9 cellular contexts compared by ENCODE assay signal in the genomic region with DNA sequence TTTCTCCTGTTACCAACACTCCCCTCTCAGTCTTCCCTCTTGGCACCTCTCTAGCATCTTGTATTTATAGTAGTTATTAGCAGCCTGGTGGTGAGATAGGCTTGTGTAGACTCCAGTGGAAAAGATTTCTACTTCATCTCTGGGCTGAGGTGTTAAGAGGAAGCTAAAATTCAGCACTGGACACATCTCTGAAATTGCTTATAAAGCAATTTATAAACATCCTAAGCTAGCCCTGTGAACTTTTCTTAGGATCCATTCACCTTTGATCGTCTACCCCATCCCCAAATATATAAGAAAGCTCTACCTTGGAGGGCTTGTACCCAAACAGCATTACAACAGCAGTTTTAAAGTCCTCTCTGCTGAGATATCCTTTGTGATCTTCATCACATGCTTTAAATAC. TPM values are rescaled to one million over a fixed set of nuclear protein-coding genes. Genes with fewer than 3 reads are reported as not detected.
A peak's percentile ranks its signal among the peaks of the same experiment; 100 is the strongest.
DNase-seq lines count a peak whose midpoint lies in the region; ATAC-seq and TF ChIP-seq lines count a peak whose summit lies in the region.
"Had no signal": no experiment of that assay in that cellular context is flagged by ENCODE, and none has a peak within 500 bp of the region (broad histone marks: within the 10 kb centered on the region; RNA-seq: fewer than 3 reads in every experiment).

No MANE protein-coding gene starts in this region.

- in situ Hi-C loops in ACHN (cut with HindIII; ENCODE audit: low pct_ligation_motif_present, low pct_unique_long_range_greater_than_20kb, low sequenced_read_pairs): no loop called here

- H3K27me3 Mint-ChIP-seq in activated T-cell treated with anti-CD3 and anti-CD28 coated beads, Interleukin-2, amount 50 U/mL, for 4 hours (ENCODE audit: low read depth): no peaks in the 10 kb centered on the region

- no peak for TF ChIP-seq EP300 in upper lobe of left lung (IDR thresholded peaks at IDR 0.05)

- H3K36me3 ChIP-seq in SJCRH30 (peaks cover 17% of the 10 kb centered on the region), skeletal muscle satellite cell (ENCODE audit: insufficient read depth, low read length) (peaks cover 13% of the 10 kb centered on the region), upper lobe of left lung (peaks cover 0 to 8% (median 0%) of the 10 kb centered on the region in 4 donors)

- peak overlapping the region; percentile 88 for H3K4me2 ChIP-seq in skeletal muscle satellite cell (ENCODE audit: low read length)

- H3K4me3 Mint-ChIP-seq in activated T-cell treated with anti-CD3 and anti-CD28 coated beads, Interleukin-2, amount 50 U/mL, for 4 hours: peak overlapping the region; percentile 94

- peaks cover 30% of the 10 kb centered on the region for H3K4me1 Mint-ChIP-seq in activated T-cell treated with anti-CD3 and anti-CD28 coated beads, Interleukin-2, amount 50 U/mL, for 4 hours (ENCODE audit: low read depth)

- H3K27ac ChIP-seq in SJCRH30 (peak overlapping the region; percentile 52; the same call in 1 of the 2 replicates), upper lobe of left lung (no peak overlapping the region)

- TF ChIP-seq CTCF in fibroblast of mammary gland (conservative IDR thresholded peaks at IDR 0.05; ENCODE audit: control insufficient read depth, insufficient read depth, low read depth, low read length) (no peak), upper lobe of left lung (IDR thresholded peaks at IDR 0.05) (no peak)

- H3K36me3 Mint-ChIP-seq in activated T-cell treated with anti-CD3 and anti-CD28 coated beads, Interleukin-2, amount 50 U/mL, for 4 hours (ENCODE audit: insufficient read depth): peaks cover 25% of the 10 kb centered on the region

- H3K4me1 ChIP-seq in SJCRH30 (no peaks in the 10 kb centered on the region), skeletal muscle satellite cell (ENCODE audit: control insufficient read depth, insufficient read depth, low read length) (peaks cover 22% of the 10 kb centered on the region), upper lobe of left lung (peaks cover 12 to 31% (median 18%) of the 10 kb centered on the region in 4 donors)

- DNase-seq in activated T-cell treated with anti-CD3 and anti-CD28 coated beads, Interleukin-2, amount 50 U/mL, for 4 hours: no peak
- DNase-seq in activated T-cell treated with anti-CD3 and anti-CD28 coated beads, Interleukin-2, amount 50 U/mL, for 1 hour: no peak
- DNase-seq in SJCRH30: no peak
- no peak for DNase-seq in fibroblast of mammary gland (ENCODE audit: low read depth)
- no peak for DNase-seq in NCI-H69 (lab: John Stamatoyannopoulos, UW)
- no peak for DNase-seq in upper lobe of left lung
- DNase-seq in ACHN: no peak
- DNase-seq: NCI-H187 treated with DMSO at 0.1 percent for 48 hours had no signal

- TF ChIP-seq POLR2A in upper lobe of left lung (IDR thresholded peaks at IDR 0.05): no peak

- H3K4me3 ChIP-seq in SJCRH30 (peak overlapping the region; percentile 88), fibroblast of mammary gland (ENCODE audit: control insufficient read depth, low read depth, low read length) (peak overlapping the region; percentile 69), skeletal muscle satellite cell (ENCODE audit: low read length) (peak overlapping the region; percentile 74), upper lobe of left lung (peak overlapping the region in 1 of 4 donors; percentile 72)

- no peaks in the 10 kb centered on the region for H3K27me3 ChIP-seq in SJCRH30
- no peaks in the 10 kb centered on the region for H3K27me3 ChIP-seq in skeletal muscle satellite cell (ENCODE audit: control insufficient read depth, insufficient read depth, low read length)
- no peaks in the 10 kb centered on the region for H3K27me3 ChIP-seq in upper lobe of left lung

- WGBS in upper lobe of left lung, 2 donors: 62 to 67% methylated on average over 1 of the region's 1 CpG

- peaks cover under 1% of the 10 kb centered on the region for H3K9me3 Mint-ChIP-seq in activated T-cell treated with anti-CD3 and anti-CD28 coated beads, Interleukin-2, amount 50 U/mL, for 4 hours

- no peak for ATAC-seq in activated T-cell treated with anti-CD3 and anti-CD28 coated beads, Interleukin-2, amount 50 U/mL, for 4 hours
- no peak for ATAC-seq in upper lobe of left lung (ENCODE audit: low FRiP score in 2 of 2)

- H3K9ac ChIP-seq in skeletal muscle satellite cell (ENCODE audit: low read depth, low read length): peak overlapping the region; percentile 85

- H3K9me3 ChIP-seq in SJCRH30 (replicated peaks) (no peaks in the 10 kb centered on the region), skeletal muscle satellite cell (replicated peaks; ENCODE audit: low read length) (no peaks in the 10 kb centered on the region), upper lobe of left lung (no peaks in the 10 kb centered on the region)

RNA-seq across cellular contexts. Expression of a gene that starts 0.9 kb away (rescaled TPM):
- total RNA-seq in activated T-cell treated with anti-CD3 and anti-CD28 coated beads, Interleukin-2, amount 50 U/mL, for 4 hours: 1 to 10 TPM; 4.3 to 6.0 (median 5.2) TPM
- 14.8 and 15.3 TPM in 2 replicates for total RNA-seq in SJCRH30 (2014; rRNA removed; shearing (Covaris generic))
- total RNA-seq in skeletal muscle satellite cell (2012; rRNA removed): 3.8 and 7.2 TPM in 2 replicates
- total RNA-seq in upper lobe of left lung: 1 to 10 TPM; 1.9 to 9.4 (median 4.6) TPM

RNA-seq across cellular contexts. Expression of a gene that starts 2.1 kb away (rescaled TPM):
- 10 to 100 TPM; 71.8 to 84.9 (median 72.9) TPM for total RNA-seq in activated T-cell treated with anti-CD3 and anti-CD28 coated beads, Interleukin-2, amount 50 U/mL, for 4 hours
- total RNA-seq in SJCRH30 (2014; rRNA removed; shearing (Covaris generic)): 54.0 and 58.5 TPM in 2 replicates
- total RNA-seq in skeletal muscle satellite cell (2012; rRNA removed): 18.5 and 22.9 TPM in 2 replicates
- 10 to 100 TPM in 4 of 6 donors, 1 to 10 TPM in 2; 6.4 to 33.5 (median 13.5) TPM for total RNA-seq in upper lobe of left lung
